21 cellular contexts compared by ENCODE assay signal in the genomic region with DNA sequence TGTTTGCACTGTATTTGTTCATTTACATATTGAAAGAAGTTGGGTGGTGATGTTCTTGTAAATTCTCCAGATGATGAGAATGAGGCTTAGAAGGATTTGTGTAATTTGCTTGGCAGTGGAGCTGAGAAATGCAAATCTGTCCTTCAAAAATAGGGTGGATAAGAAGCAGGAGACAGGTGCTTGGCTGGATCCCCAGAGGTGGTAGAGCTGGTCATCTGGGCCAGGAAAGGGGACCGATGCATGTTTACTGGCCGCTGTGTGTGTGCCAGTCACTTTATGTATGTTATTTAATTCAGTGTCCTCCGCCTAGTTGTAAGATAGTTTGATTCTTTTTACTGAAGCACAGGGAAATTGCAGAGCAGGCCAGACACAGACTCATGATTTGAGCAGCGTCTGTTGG.
A peak's percentile ranks its signal among the peaks of the same experiment; 100 is the strongest.
DNase-seq lines count a peak whose midpoint lies in the region; ATAC-seq, FAIRE-seq and TF ChIP-seq lines count a peak whose summit lies in the region.
"Had no signal": no experiment of that assay in that cellular context is flagged by ENCODE, and none has a peak within 500 bp of the region (broad histone marks: within the 10 kb centered on the region; RNA-seq: fewer than 3 reads in every experiment).

No MANE protein-coding gene starts in this region.

- FAIRE-seq in pancreas (lab: Jason Lieb, UNC) (no peak), GM19239 (lab: Jason Lieb, UNC) (no peak)
- FAIRE-seq: A549, GM12878 had no signal

- H3K9me3 Mint-ChIP-seq in GM23338 = peaks cover 4% of the 10 kb centered on the region; the same call in 1 of the 3 replicates

- no peak for TF ChIP-seq POLR2A in body of pancreas (IDR thresholded peaks at IDR 0.05)

- intact Hi-C loops in body of pancreas (cut with DNase I) (no loop called here), pancreas (cut with DNase I) (no loop called here)

- H3K4me3 Mint-ChIP-seq in GM23338 = no peak overlapping the region
- H3K4me3 Mint-ChIP-seq: CD4-positive, alpha-beta memory T cell; H9 had no signal

- WGBS in body of pancreas, 2 donors = 22 to 47% methylated on average over 4 of the region's 4 CpGs
- 48 to 49% methylated on average over 4 of the region's 4 CpGs for WGBS in pancreas, 2 donors

- H3K36me3 Mint-ChIP-seq in GM23338 (ENCODE audit: low read depth) = peaks cover 3% of the 10 kb centered on the region; the same call in 2 of the 3 replicates
- H3K36me3 Mint-ChIP-seq: CD4-positive, alpha-beta memory T cell had no signal

- H3K4me2 ChIP-seq in GM23338 = no peak overlapping the region
- H3K4me2 ChIP-seq: A549; BLaER1 treated with 17β-estradiol and CSF1 and Interleukin-3, amounts not matched to agents 10 nM and 100 nM had no signal

- TF ChIP-seq CTCF in GM23338 (conservative IDR thresholded peaks at IDR 0.05; ENCODE audit: low read depth in 2 of 2) (no peak), body of pancreas (IDR thresholded peaks at IDR 0.05) (no peak), pancreas (IDR thresholded peaks at IDR 0.05) (no peak)

- ATAC-seq in GM23338 = no peak
- ATAC-seq in body of pancreas = peak; percentile 55
- ATAC-seq in pancreas = peak in 3 of 4 donors; percentile 24 to 70 (median 59)
- ATAC-seq: A549, GM12878, HCT116 had no signal

- DNase-seq in GM23338 (ENCODE audit: low spot score) (no peak), NCI-H526 treated with DMSO at 0.1 percent for 48 hours (lab: John Stamatoyannopoulos, UW) (peak; percentile 17), body of pancreas (peak in 3 of 4 donors; percentile 44 to 63 (median 45)), pancreas (peak in 2 of 6 donors; percentile 23 to 49), COLO829 (ENCODE audit: low spot score) (no peak), EL (no peak), GM19239 (ENCODE audit: insufficient read length, low spot score) (no peak)
- DNase-seq: 8988T; ACHN; AML-193; BE2C; Caco-2; CD4-positive, alpha-beta memory T cell; DMS153; DND-41; GDM1; H9 had no signal

- H3K4me1 Mint-ChIP-seq in GM23338 = peaks cover 7% of the 10 kb centered on the region; the same call in 2 of the 3 replicates
- H3K4me1 Mint-ChIP-seq: CD4-positive, alpha-beta memory T cell had no signal

- H3K36me3 ChIP-seq in GM23338 (ENCODE audit: insufficient read depth) (no peaks in the 10 kb centered on the region), body of pancreas (replicated peaks in 1 of 2; ENCODE audit: insufficient read depth in 1 of 2, low read depth in 2 of 2) (no peaks in the 10 kb centered on the region), pancreas (no peaks in the 10 kb centered on the region)
- H3K36me3 ChIP-seq: BE2C; BLaER1 treated with 17β-estradiol and CSF1 and Interleukin-3, amounts not matched to agents 10 nM and 100 nM had no signal

- H3K27ac Mint-ChIP-seq in GM23338 = no peak overlapping the region
- H3K27ac Mint-ChIP-seq: CD4-positive, alpha-beta memory T cell; H9 had no signal

- peaks cover 1% of the 10 kb centered on the region for H3K27me3 Mint-ChIP-seq in GM23338 (ENCODE audit: insufficient read depth, low read depth, poor library complexity)

- H3K79me2 ChIP-seq in GM23338 (replicated peaks; ENCODE audit: insufficient read depth) = no peaks in the 10 kb centered on the region

- H3K4me1 ChIP-seq in GM23338 (ENCODE audit: insufficient read depth) (no peaks in the 10 kb centered on the region), body of pancreas (peaks cover 48% of the 10 kb centered on the region), pancreas (no peaks in the 10 kb centered on the region)
- H3K4me1 ChIP-seq: A549; BE2C; BLaER1 treated with 17β-estradiol and CSF1 and Interleukin-3, amounts not matched to agents 10 nM and 100 nM; Caco-2 had no signal

- H3K27ac ChIP-seq in GM23338 (ENCODE audit: low read depth) (no peak overlapping the region), body of pancreas (no peak overlapping the region), pancreas (no peak overlapping the region)
- H3K27ac ChIP-seq: A549; BLaER1 treated with 17β-estradiol and CSF1 and Interleukin-3, amounts not matched to agents 10 nM and 100 nM had no signal

- 0 out of 2 replicates have a peak, but pooled peaks cover 1% of the 10 kb centered on the region for H3K9me2 ChIP-seq in GM23338 (ENCODE audit: insufficient read depth)

- no peaks in the 10 kb centered on the region for H4K20me1 ChIP-seq in GM23338 (replicated peaks; ENCODE audit: insufficient read depth)

- H3K27me3 ChIP-seq in GM23338 (ENCODE audit: insufficient read depth) (no peaks in the 10 kb centered on the region), body of pancreas (no peaks in the 10 kb centered on the region), pancreas (no peaks in the 10 kb centered on the region)
- H3K27me3 ChIP-seq: BE2C had no signal

- H3K4me3 ChIP-seq in GM23338 = no peak overlapping the region
- H3K4me3 ChIP-seq in body of pancreas = no peak overlapping the region
- H3K4me3 ChIP-seq in pancreas = no peak overlapping the region
- H3K4me3 ChIP-seq: A549; BLaER1 treated with 17β-estradiol and CSF1 and Interleukin-3, amounts not matched to agents 10 nM and 100 nM; GM12878 had no signal

- H3F3A ChIP-seq in GM23338 (replicated peaks; ENCODE audit: low read depth) = no peaks in the 10 kb centered on the region

- H2AFZ ChIP-seq in GM23338 = peak overlapping the region; percentile 56; the same call in 1 of the 2 replicates

- H3K9me3 ChIP-seq in body of pancreas (no peaks in the 10 kb centered on the region), pancreas (no peaks in the 10 kb centered on the region)
- H3K9me3 ChIP-seq: A549, Caco-2 had no signal

TF ChIP-seq in GM23338, 12 proteins besides CTCF, POLR2A, EP300 and RAD21 (continues in another document):
- TF ChIP-seq EZH2phosphoT487 (IDR thresholded peaks at IDR 0.05; ENCODE audit: unreplicated experiment) (no peak), STAT1 (IDR thresholded peaks at IDR 0.05; ENCODE audit: unreplicated experiment) (no peak), CREB1 (CRISPR knock-in tag; IDR thresholded peaks at IDR 0.05; ENCODE audit: low read depth) (no peak), NANOG (IDR thresholded peaks at IDR 0.05; ENCODE audit: borderline replicate concordance) (no peak), ZNF331 (CRISPR knock-in tag; IDR thresholded peaks at IDR 0.05; ENCODE audit: low read depth) (no peak), REST (IDR thresholded peaks at IDR 0.05; ENCODE audit: unreplicated experiment) (no peak), POLR2AphosphoS5 (IDR thresholded peaks at IDR 0.05; ENCODE audit: low read depth) (no peak), ZNF114 (CRISPR knock-in tag; IDR thresholded peaks at IDR 0.05) (no peak), JUNB (IDR thresholded peaks at IDR 0.05; ENCODE audit: unreplicated experiment) (no peak), ETS1 (IDR thresholded peaks at IDR 0.05) (no peak), EZH2 (IDR thresholded peaks at IDR 0.05; ENCODE audit: low read depth, unreplicated experiment) (no peak)

Comparison
In these comparisons a context has a peak if more than half of its experiments do, and no peak if none do; other contexts are left out.
1. DNase-seq: peak in NCI-H526 treated with DMSO at 0.1 percent for 48 hours (single experiment) and body of pancreas (3 of 4); none in GM23338 (single experiment), COLO829 (single experiment), EL (single experiment) and GM19239 (single experiment).